In the genomic region with DNA sequence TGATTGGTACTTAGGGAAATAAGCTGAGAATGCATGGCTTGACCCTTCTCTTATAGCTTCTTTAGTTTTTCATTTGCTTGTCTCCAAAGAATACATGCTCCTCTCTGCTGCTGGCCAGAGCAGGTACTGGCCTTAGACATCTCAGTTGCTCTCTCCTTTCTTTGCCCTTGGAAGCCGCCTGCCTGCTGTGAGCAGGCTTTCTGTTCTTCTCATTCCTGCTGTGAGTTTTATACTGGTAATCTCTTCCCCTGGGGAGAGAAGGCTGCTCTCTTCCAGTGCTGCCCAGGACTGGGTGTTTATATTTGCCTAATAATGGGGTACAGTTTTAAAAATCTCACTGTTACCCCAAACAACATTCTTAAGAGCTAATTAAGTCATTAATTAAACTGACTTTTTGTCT, we compare ENCODE assay signal across 21 cellular contexts.
A peak's percentile ranks its signal among the peaks of the same experiment; 100 is the strongest.
DNase-seq lines count a peak whose midpoint lies in the region; TF ChIP-seq lines count a peak whose summit lies in the region.
"Had no signal": no experiment of that assay in that cellular context is flagged by ENCODE, and none has a peak within 500 bp of the region (broad histone marks: within the 10 kb centered on the region; RNA-seq: fewer than 3 reads in every experiment).

No MANE protein-coding gene starts in this region.

- H3K9me3 ChIP-seq in NT2/D1 (ENCODE audit: insufficient read depth, low read length) = no peaks in the 10 kb centered on the region
- H3K9me3 ChIP-seq in Peyer's patch = no peaks in the 10 kb centered on the region
- H3K9me3 ChIP-seq: BLaER1 treated with 17β-estradiol and CSF1 and Interleukin-3, amounts not matched to agents 10 nM and 100 nM; Caco-2 had no signal

- H2AK5ac ChIP-seq in mesendoderm (ENCODE audit: low read length) = no peak overlapping the region

- H3K56ac ChIP-seq in mesendoderm (ENCODE audit: low read length) = no peak overlapping the region

- H2BK120ac ChIP-seq in mesendoderm (ENCODE audit: low read depth, low read length) = no peak overlapping the region

- H3K27ac Mint-ChIP-seq in activated CD4-positive, alpha-beta T cell treated with anti-CD3 and anti-CD28 coated beads, Interleukin-2, amount 10 ng/mL, durations not matched to agents 24 days and 14 days = no peak overlapping the region
- H3K27ac Mint-ChIP-seq: CD4-positive, alpha-beta memory T cell had no signal

- H3K27me3 ChIP-seq in H7 (ENCODE audit: control insufficient read depth, insufficient read depth, low read length) (no peaks in the 10 kb centered on the region), NT2/D1 (ENCODE audit: insufficient read depth, insufficient read length) (peaks cover 3% of the 10 kb centered on the region), mesendoderm (ENCODE audit: insufficient read depth, low read length, poor library complexity) (no peaks in the 10 kb centered on the region), Peyer's patch (no peaks in the 10 kb centered on the region)
- H3K27me3 ChIP-seq: BLaER1 treated with 17β-estradiol and CSF1 and Interleukin-3, amounts not matched to agents 10 nM and 100 nM had no signal

- intact Hi-C loops in activated CD4-positive, alpha-beta T cell treated with anti-CD3 and anti-CD28 coated beads, Interleukin-2, amount 10 ng/mL, durations not matched to agents 24 days and 14 days (cut with micrococcal nuclease) = no loop called here

- H3K18ac ChIP-seq in mesendoderm (ENCODE audit: low read length) = no peak overlapping the region

- DNase-seq in H7 (peak; percentile 54), NT2/D1 (ENCODE audit: low read depth, low spot score) (peak; percentile 54), iPS DF 19.7 (ENCODE audit: low read depth, low spot score) (peak; percentile 45), mesendoderm (peak; percentile 79), NCI-H524 (lab: John Stamatoyannopoulos, UW) (no peak), Peyer's patch (no peak)
- DNase-seq in activated CD4-positive, alpha-beta T cell treated with anti-CD3 and anti-CD28 coated beads, Interleukin-2, amount 10 ng/mL, durations not matched to agents 24 days and 14 days = no peak
- DNase-seq: ACHN; Caco-2; CD4-positive, alpha-beta memory T cell; DMS153; GDM1; KG1; NCI-H1092; NCI-H146; NCI-H2029; NCI-H345; NCI-H524 treated with DMSO at 0.1 percent for 48 hours; SHP77 had no signal

- H3K27ac ChIP-seq in mesendoderm (ENCODE audit: low read depth, low read length) = no peak overlapping the region
- H3K27ac ChIP-seq in Peyer's patch = no peak overlapping the region
- H3K27ac ChIP-seq: BLaER1 treated with 17β-estradiol and CSF1 and Interleukin-3, amounts not matched to agents 10 nM and 100 nM; HL-60 had no signal

- H3K9ac ChIP-seq in NT2/D1 (ENCODE audit: insufficient read length, low read depth) (no peak overlapping the region), mesendoderm (ENCODE audit: low read length) (no peak overlapping the region)
- H3K9ac ChIP-seq: BLaER1 treated with 17β-estradiol and CSF1 and Interleukin-3, amounts not matched to agents 10 nM and 100 nM had no signal

- H3K9me3 Mint-ChIP-seq in activated CD4-positive, alpha-beta T cell treated with anti-CD3 and anti-CD28 coated beads, Interleukin-2, amount 10 ng/mL, durations not matched to agents 24 days and 14 days = no peaks in the 10 kb centered on the region

- no peak overlapping the region for H2BK5ac ChIP-seq in mesendoderm (ENCODE audit: low read length)

- no peak overlapping the region for H4K5ac ChIP-seq in mesendoderm (ENCODE audit: low read length)

- H3K36me3 ChIP-seq in H7 (replicated peaks; ENCODE audit: control insufficient read depth, insufficient read depth, low read length) = no peaks in the 10 kb centered on the region
- H3K36me3 ChIP-seq in NT2/D1 (ENCODE audit: insufficient read depth, insufficient read length, low read length) = no peaks in the 10 kb centered on the region
- H3K36me3 ChIP-seq in mesendoderm (ENCODE audit: control insufficient read depth, insufficient read depth, low read length) = no peaks in the 10 kb centered on the region
- H3K36me3 ChIP-seq in Peyer's patch = no peaks in the 10 kb centered on the region
- H3K36me3 ChIP-seq: BLaER1 treated with 17β-estradiol and CSF1 and Interleukin-3, amounts not matched to agents 10 nM and 100 nM had no signal

- no peaks in the 10 kb centered on the region for H3K36me3 Mint-ChIP-seq in activated CD4-positive, alpha-beta T cell treated with anti-CD3 and anti-CD28 coated beads, Interleukin-2, amount 10 ng/mL, durations not matched to agents 24 days and 14 days (ENCODE audit: low read depth)
- H3K36me3 Mint-ChIP-seq: CD4-positive, alpha-beta memory T cell had no signal

- no peak overlapping the region for H3K4me3 Mint-ChIP-seq in activated CD4-positive, alpha-beta T cell treated with anti-CD3 and anti-CD28 coated beads, Interleukin-2, amount 10 ng/mL, durations not matched to agents 24 days and 14 days
- H3K4me3 Mint-ChIP-seq: CD4-positive, alpha-beta memory T cell had no signal

- H3K79me2 ChIP-seq in mesendoderm (ENCODE audit: control insufficient read depth, insufficient read depth, low read length) = no peaks in the 10 kb centered on the region

- H3K4me1 Mint-ChIP-seq in activated CD4-positive, alpha-beta T cell treated with anti-CD3 and anti-CD28 coated beads, Interleukin-2, amount 10 ng/mL, durations not matched to agents 24 days and 14 days = no peaks in the 10 kb centered on the region
- H3K4me1 Mint-ChIP-seq: CD4-positive, alpha-beta memory T cell had no signal

- no peak overlapping the region for H3K4me2 ChIP-seq in mesendoderm (ENCODE audit: low read length)
- H3K4me2 ChIP-seq: BLaER1 treated with 17β-estradiol and CSF1 and Interleukin-3, amounts not matched to agents 10 nM and 100 nM had no signal

- H3K23ac ChIP-seq in mesendoderm (ENCODE audit: low read length) = no peak overlapping the region

- H3K79me1 ChIP-seq in mesendoderm (ENCODE audit: low read length) = no peaks in the 10 kb centered on the region

- TF ChIP-seq CTCF in Peyer's patch (IDR thresholded peaks at IDR 0.05) = no peak

- H2BK15ac ChIP-seq in mesendoderm (replicated peaks; ENCODE audit: low read depth) = no peak overlapping the region

- H3K4me3 ChIP-seq in H7 (ENCODE audit: insufficient read depth, low read depth, low read length) (no peak overlapping the region), NT2/D1 (ENCODE audit: insufficient read length, low read depth) (no peak overlapping the region), mesendoderm (ENCODE audit: low read length) (no peak overlapping the region), Peyer's patch (no peak overlapping the region)
- H3K4me3 ChIP-seq: BLaER1 treated with 17β-estradiol and CSF1 and Interleukin-3, amounts not matched to agents 10 nM and 100 nM had no signal

- no peaks in the 10 kb centered on the region for H3K27me3 Mint-ChIP-seq in activated CD4-positive, alpha-beta T cell treated with anti-CD3 and anti-CD28 coated beads, Interleukin-2, amount 10 ng/mL, durations not matched to agents 24 days and 14 days
- H3K27me3 Mint-ChIP-seq: CD4-positive, alpha-beta memory T cell had no signal

- no peak overlapping the region for H4K8ac ChIP-seq in mesendoderm (ENCODE audit: low read depth, low read length)

- peaks cover 4% of the 10 kb centered on the region for H3K4me1 ChIP-seq in NT2/D1 (ENCODE audit: insufficient read depth, insufficient read length)
- H3K4me1 ChIP-seq in mesendoderm (ENCODE audit: control insufficient read depth, low read depth, low read length) = peaks cover 2% of the 10 kb centered on the region
- no peaks in the 10 kb centered on the region for H3K4me1 ChIP-seq in Peyer's patch
- H3K4me1 ChIP-seq: BLaER1 treated with 17β-estradiol and CSF1 and Interleukin-3, amounts not matched to agents 10 nM and 100 nM; Caco-2 had no signal

- TF ChIP-seq POLR2A in Peyer's patch (IDR thresholded peaks at IDR 0.05) = no peak

- no peak overlapping the region for H3K4ac ChIP-seq in mesendoderm (ENCODE audit: low read depth, low read length)

- no CpG with 5 or more reads among the region's 1 CpG for WGBS in mesendoderm (ENCODE audit: extremely low coverage, insufficient coverage, low lambda C conversion rate)

Comparison
In these comparisons a context has a peak if more than half of its experiments do, and no peak if none do; other contexts are left out.
1. DNase-seq: peak in H7 (single experiment), NT2/D1 (single experiment), iPS DF 19.7 (single experiment) and mesendoderm (single experiment); none in NCI-H524 (0 of 2), Peyer's patch (0 of 3) and activated CD4-positive, alpha-beta T cell treated with anti-CD3 and anti-CD28 coated beads, Interleukin-2, amount 10 ng/mL, durations not matched to agents 24 days and 14 days (single experiment).